Comparison of ENCODE assay signal across 19 cellular contexts in the genomic region with DNA sequence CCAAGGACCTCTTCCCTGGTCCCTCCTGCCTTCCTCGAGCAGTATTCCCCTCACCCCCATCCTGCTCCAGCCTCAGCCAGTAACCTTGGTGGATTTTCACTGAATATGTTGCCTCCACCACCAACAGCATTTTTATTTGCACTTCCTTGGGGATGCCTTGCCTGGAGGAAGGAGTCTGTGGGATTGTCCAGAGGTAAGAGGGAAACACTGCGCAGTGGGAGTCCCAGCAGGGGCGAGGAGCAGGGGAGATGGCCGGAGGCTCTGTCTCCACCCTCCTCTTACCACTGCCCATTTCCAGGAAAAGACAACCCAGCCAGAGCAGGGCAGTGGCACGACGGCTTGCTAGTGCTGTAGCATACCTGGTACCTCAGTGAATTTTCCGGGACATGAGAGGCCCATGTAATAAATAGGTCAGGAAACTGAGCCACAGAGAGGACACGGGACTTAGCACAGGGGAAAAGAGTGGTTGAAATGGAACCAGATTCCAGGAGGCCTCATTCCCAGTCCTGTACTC.
DNase-seq lines count a peak whose midpoint lies in the region; ATAC-seq, FAIRE-seq and TF ChIP-seq lines count a peak whose summit lies in the region.
"Had no signal": no experiment of that assay in that cellular context is flagged by ENCODE, and none has a peak within 500 bp of the region (broad histone marks: within the 10 kb centered on the region; RNA-seq: fewer than 3 reads in every experiment).

No MANE protein-coding gene starts in this region.

- TF ChIP-seq EP300 in H1 (IDR thresholded peaks at IDR 0.05; ENCODE audit: borderline replicate concordance in 1 of 2, low read depth in 2 of 2, low read length in 2 of 2), result no peak

- POLR2A ChIA-PET in H1 (lab: Charles Lee; ENCODE audit: partially characterized antibody), result no interaction called here

- H3K9me3 ChIP-seq in H9 (ENCODE audit: control insufficient read depth, low read depth, low read length) (no peaks in the 10 kb centered on the region), Karpas-422 (ENCODE audit: low read length) (no peaks in the 10 kb centered on the region), H1 (ENCODE audit: insufficient read depth in 2 of 2, low read depth in 1 of 2, low read length in 1 of 2) (0 out of 4 replicates have a peak, but pooled peaks cover 0 to 4% of the 10 kb centered on the region in 2 experiments), vagina (no peaks in the 10 kb centered on the region), BE2C (no peaks in the 10 kb centered on the region)
- H3K9me3 ChIP-seq: Caco-2, HAP-1 had no signal

- H3K9me3 Mint-ChIP-seq in H9, result peaks cover 7% of the 10 kb centered on the region in 2 experiments; a peak in 3 of 5 replicates
- H3K9me3 Mint-ChIP-seq in stimulated activated naive CD8-positive, alpha-beta T cell treated with anti-CD3 and anti-CD28 coated beads, Interleukin-15, amount 100 ng/mL, for 72 hours, result peaks cover 0 to 6% of the 10 kb centered on the region in 2 donors
- H3K9me3 Mint-ChIP-seq: CD8-positive, alpha-beta T cell had no signal

- no peak overlapping the region for H3K27ac ChIP-seq in H9 (ENCODE audit: insufficient read length, low read depth, low read length)
- no peak overlapping the region for H3K27ac ChIP-seq in Karpas-422 (ENCODE audit: low read length)
- H3K27ac ChIP-seq in H1 (ENCODE audit: low read depth, low read length), result no peak overlapping the region
- no peak overlapping the region for H3K27ac ChIP-seq in vagina
- H3K27ac ChIP-seq: BLaER1 had no signal

- H3K79me2 ChIP-seq in H9 (ENCODE audit: insufficient read depth, low read length), result no peaks in the 10 kb centered on the region
- H3K79me2 ChIP-seq in Karpas-422 (ENCODE audit: low read length), result no peaks in the 10 kb centered on the region
- H3K79me2 ChIP-seq in H1 (ENCODE audit: control insufficient read depth in 1 of 2, insufficient read depth in 2 of 2, low read length in 2 of 2), result no peaks in the 10 kb centered on the region

- CTCF ChIA-PET in H1 (lab: Charles Lee; ENCODE audit: partially characterized antibody), result interaction anchor here (0.5 to 3.9 kb wide), 58 partner anchors 11 to 639 kb away, joined by 3 to 41 read pairs (median 4); no protein-coding TSS in a partner anchor

- no peak overlapping the region; a peak in 1 of 5 replicates for H3K4me3 Mint-ChIP-seq in H9
- no peak overlapping the region for H3K4me3 Mint-ChIP-seq in stimulated activated naive CD8-positive, alpha-beta T cell treated with anti-CD3 and anti-CD28 coated beads, Interleukin-15, amount 100 ng/mL, for 72 hours
- H3K4me3 Mint-ChIP-seq: CD8-positive, alpha-beta T cell had no signal

- peaks cover 0 to 5% (median 0%) of the 10 kb centered on the region in 3 experiments; a peak in 1 of 7 replicates for H3K36me3 Mint-ChIP-seq in H9 (ENCODE audit: insufficient read depth in 1 of 3, low read depth in 3 of 3)
- H3K36me3 Mint-ChIP-seq: CD8-positive, alpha-beta T cell had no signal

- H3K9ac ChIP-seq in H9 (ENCODE audit: extremely low read depth, insufficient read length, low read length), result no peak overlapping the region
- no peak overlapping the region for H3K9ac ChIP-seq in Karpas-422 (ENCODE audit: low read length)
- H3K9ac ChIP-seq in H1 (replicated peaks in 1 of 4; ENCODE audit: extremely low read depth in 1 of 4, low read depth in 3 of 4, low read length in 3 of 4), result no peak overlapping the region
- H3K9ac ChIP-seq: BLaER1 had no signal

- H3K4me1 ChIP-seq in H9 (ENCODE audit: insufficient read depth, low read length) (no peaks in the 10 kb centered on the region), Karpas-422 (ENCODE audit: low read length) (no peaks in the 10 kb centered on the region), H1 (replicated peaks in 1 of 4; ENCODE audit: control insufficient read depth in 3 of 4, insufficient read depth in 4 of 4, low read length in 3 of 4) (no peaks in the 10 kb centered on the region; a peak in 1 of 7 replicates), vagina (peaks cover 7% of the 10 kb centered on the region), BE2C (peaks cover 12% of the 10 kb centered on the region)
- H3K4me1 ChIP-seq: HAP-1 had no signal

- H3K56ac ChIP-seq in H9 (ENCODE audit: insufficient read length, low read depth, low read length) (no peak overlapping the region), H1 (replicated peaks; ENCODE audit: insufficient read length, low read depth, low read length) (no peak overlapping the region)

- no peak overlapping the region for H3K27ac Mint-ChIP-seq in H9
- no peak overlapping the region for H3K27ac Mint-ChIP-seq in stimulated activated naive CD8-positive, alpha-beta T cell treated with anti-CD3 and anti-CD28 coated beads, Interleukin-15, amount 100 ng/mL, for 72 hours
- H3K27ac Mint-ChIP-seq: CD8-positive, alpha-beta T cell had no signal

- TF ChIP-seq CTCF in H9 (conservative IDR thresholded peaks at IDR 0.05) (no peak), H1 (IDR thresholded peaks at IDR 0.05; ENCODE audit: control extremely low read depth in 1 of 3, insufficient read depth in 1 of 3, low read depth in 1 of 3, low read length in 3 of 3) (no peak), vagina (IDR thresholded peaks at IDR 0.05) (no peak), BE2C (IDR thresholded peaks at IDR 0.05; ENCODE audit: low read depth, low read length) (no peak)

- H2BK12ac ChIP-seq in H9 (ENCODE audit: insufficient read length, low read depth, low read length) (no peak overlapping the region), H1 (ENCODE audit: low read depth, low read length) (no peak overlapping the region)

- H2BK120ac ChIP-seq in H9 (ENCODE audit: low read depth, low read length, poor library complexity, severe bottlenecking) (no peak overlapping the region), H1 (replicated peaks; ENCODE audit: low read depth, low read length) (no peak overlapping the region)

- H4K20me1 ChIP-seq in H9 (ENCODE audit: control insufficient read depth, insufficient read depth, insufficient read length) (no peaks in the 10 kb centered on the region), Karpas-422 (ENCODE audit: insufficient read depth, low read depth, low read length) (no peaks in the 10 kb centered on the region), H1 (replicated peaks in 1 of 2; ENCODE audit: control insufficient read depth in 1 of 2, insufficient read depth in 2 of 2, low read length in 2 of 2) (no peaks in the 10 kb centered on the region)
- H4K20me1 ChIP-seq: BLaER1 had no signal

- H3T11ph ChIP-seq in H9 (ENCODE audit: low read length), result no peak overlapping the region

- peaks cover 58% of the 10 kb centered on the region for H3K27me3 Mint-ChIP-seq in H9 (ENCODE audit: low read depth)
- peaks cover 80% of the 10 kb centered on the region for H3K27me3 Mint-ChIP-seq in stimulated activated naive CD8-positive, alpha-beta T cell treated with anti-CD3 and anti-CD28 coated beads, Interleukin-15, amount 100 ng/mL, for 72 hours

- H3K4ac ChIP-seq in H9 (ENCODE audit: low read depth, low read length) (no peak overlapping the region), H1 (replicated peaks; ENCODE audit: insufficient read length, low read depth, low read length) (no peak overlapping the region)

- H2BK5ac ChIP-seq in H9 (ENCODE audit: insufficient read length, low read length) (no peak overlapping the region), H1 (ENCODE audit: low read depth, low read length) (no peak overlapping the region)

- H3K23ac ChIP-seq in H9 (ENCODE audit: insufficient read length, low read depth, low read length) (no peak overlapping the region), H1 (ENCODE audit: insufficient read length) (no peak overlapping the region)

- no peak for ATAC-seq in stimulated activated naive CD8-positive, alpha-beta T cell treated with anti-CD3 and anti-CD28 coated beads, Interleukin-15, amount 100 ng/mL, for 72 hours
- no peak for ATAC-seq in HG03342 (IDR thresholded peaks at IDR 0.05; ENCODE audit: unreplicated experiment)
- ATAC-seq: CD8-positive, alpha-beta T cell had no signal

- H4K91ac ChIP-seq in H9 (ENCODE audit: insufficient read length, low read depth, low read length), result no peak overlapping the region
- H4K91ac ChIP-seq in H1 (replicated peaks; ENCODE audit: insufficient read length, low read length), result no peak overlapping the region

- H4K8ac ChIP-seq in H9 (replicated peaks; ENCODE audit: insufficient read length, low read depth, low read length) (no peak overlapping the region), H1 (ENCODE audit: extremely low read depth, insufficient read depth, low read length) (no peak overlapping the region)

- H2AFZ ChIP-seq in H9 (ENCODE audit: low read length) (no peak overlapping the region), Karpas-422 (ENCODE audit: low read length) (no peak overlapping the region), H1 (ENCODE audit: low read length) (0 out of 2 replicates have a peak overlapping the region, but pooled peaks have one; percentile 99)

- peaks cover 11 to 14% of the 10 kb centered on the region in 2 experiments for H3K4me1 Mint-ChIP-seq in H9
- H3K4me1 Mint-ChIP-seq in stimulated activated naive CD8-positive, alpha-beta T cell treated with anti-CD3 and anti-CD28 coated beads, Interleukin-15, amount 100 ng/mL, for 72 hours, result peaks cover 11% of the 10 kb centered on the region

- no peak for TF ChIP-seq RAD21 in H1 (IDR thresholded peaks at IDR 0.05 in 1 of 2, conservative IDR thresholded peaks at IDR 0.05 in 1 of 2; ENCODE audit: low read depth in 2 of 2, low read length in 2 of 2)

- H3K4me2 ChIP-seq in H9 (ENCODE audit: insufficient read depth, insufficient read length, low read length), result peak overlapping the region; percentile 17
- no peak overlapping the region for H3K4me2 ChIP-seq in Karpas-422 (ENCODE audit: low read depth, low read length, poor library complexity, severe bottlenecking)
- no peak overlapping the region for H3K4me2 ChIP-seq in H1 (ENCODE audit: insufficient read depth in 1 of 2, low read depth in 2 of 2, low read length in 2 of 2)

- H3K4me3 ChIP-seq in Karpas-422 (ENCODE audit: low read length) (no peak overlapping the region), H1 (ENCODE audit: extremely low read depth in 1 of 4, insufficient read depth in 2 of 4, low read depth in 3 of 4, low read length in 4 of 4) (no peak overlapping the region), vagina (no peak overlapping the region), BE2C (ENCODE audit: low read depth, low read length) (no peak overlapping the region)
- H3K4me3 ChIP-seq: HAP-1, K562 had no signal

- no peaks in the 10 kb centered on the region for H3K79me1 ChIP-seq in H9 (ENCODE audit: insufficient read depth, low read depth, low read length, poor library complexity, severe bottlenecking)
- no peaks in the 10 kb centered on the region for H3K79me1 ChIP-seq in H1 (ENCODE audit: low read depth, low read length)

- H3K14ac ChIP-seq in H9 (ENCODE audit: insufficient read depth, low read length) (no peak overlapping the region), H1 (ENCODE audit: insufficient read length) (no peak overlapping the region)

- DNase-seq in H9 (no peak), Karpas-422 (peak; percentile 31), H1 (ENCODE audit: low read depth in 1 of 2, low spot score in 2 of 2) (no peak), vagina (ENCODE audit: extremely low spot score in 2 of 2) (peak; percentile 74 to 85), BE2C (no peak)
- no peak for DNase-seq in stimulated activated naive CD8-positive, alpha-beta T cell treated with anti-CD3 and anti-CD28 coated beads, Interleukin-15, amount 100 ng/mL, for 72 hours
- DNase-seq: CD8-positive, alpha-beta T cell; DMS153; GOT3 had no signal

- intact Hi-C loops in vagina (cut with DNase I), result loop anchor here (10.0 kb wide), 1 partner anchor 640 kb away; no protein-coding TSS in a partner anchor

- no CpG with 5 or more reads among the region's 8 CpGs for WGBS in H9 (ENCODE audit: extremely low coverage, insufficient read length, low lambda C conversion rate)
- 90% methylated on average over 8 of the region's 8 CpGs; no CpG with 5 or more reads in 1 of the 2 experiments for WGBS in H1 (ENCODE audit: extremely low coverage in 1 of 2, insufficient coverage in 1 of 2, insufficient read length in 1 of 2, insufficient replicate concordance in 2 of 2, low coverage in 1 of 2, low lambda C conversion rate in 2 of 2, missing lambda C conversion rate in 1 of 2), 2 experiments

- H2BK20ac ChIP-seq in H9 (ENCODE audit: low read depth, low read length, poor library complexity, severe bottlenecking), result no peak overlapping the region
- no peak overlapping the region for H2BK20ac ChIP-seq in H1 (ENCODE audit: low read length)

- H3K23me2 ChIP-seq in H9 (ENCODE audit: insufficient read length, low read depth, low read length, poor library complexity, severe bottlenecking) (no peaks in the 10 kb centered on the region), H1 (ENCODE audit: low read depth, low read length) (no peaks in the 10 kb centered on the region)

- TF ChIP-seq POLR2A in H1 (IDR thresholded peaks at IDR 0.05; ENCODE audit: control extremely low read depth in 1 of 2, low read depth in 2 of 2, low read length in 2 of 2) (no peak), vagina (IDR thresholded peaks at IDR 0.05) (no peak)

- H3K36me3 ChIP-seq in Karpas-422 (ENCODE audit: insufficient read depth, low read length) (no peaks in the 10 kb centered on the region), H1 (ENCODE audit: control insufficient read depth in 2 of 4, insufficient read depth in 4 of 4, low read length in 3 of 4) (no peaks in the 10 kb centered on the region), vagina (no peaks in the 10 kb centered on the region), BE2C (no peaks in the 10 kb centered on the region)
- H3K36me3 ChIP-seq: BLaER1, HAP-1 had no signal

- H2AK5ac ChIP-seq in H9 (ENCODE audit: insufficient read length, low read length) (no peak overlapping the region), H1 (ENCODE audit: low read depth, low read length) (no peak overlapping the region)

- H3K18ac ChIP-seq in H9 (ENCODE audit: insufficient read length, low read depth, low read length), result no peak overlapping the region
- H3K18ac ChIP-seq in H1 (ENCODE audit: extremely low read depth, low read length), result no peak overlapping the region

- FAIRE-seq in H1 (lab: Jason Lieb, UNC), result no peak
- FAIRE-seq: A204.1, D721Med, GM12892, GM18507, HTR-8/SVneo, K562 had no signal

- H3K27me3 ChIP-seq in H9 (ENCODE audit: insufficient read depth, low read length) (no peaks in the 10 kb centered on the region; the same call in 1 of the 2 replicates), Karpas-422 (ENCODE audit: low read length) (no peaks in the 10 kb centered on the region; the same call in 1 of the 2 replicates), H1 (replicated peaks in 1 of 4; ENCODE audit: control insufficient read depth in 3 of 4, extremely low read depth in 1 of 4, insufficient read depth in 3 of 4, low read length in 3 of 4) (peaks cover 0 to 14% (median 6%) of the 10 kb centered on the region in 4 experiments; a peak in 3 of 7 replicates), vagina (no peaks in the 10 kb centered on the region), BE2C (peaks cover 11% of the 10 kb centered on the region)
- H3K27me3 ChIP-seq: BLaER1 had no signal

- H2BK15ac ChIP-seq in H9 (ENCODE audit: low read depth, low read length) (no peak overlapping the region), H1 (ENCODE audit: low read length) (no peak overlapping the region)

- H3K9me2 ChIP-seq in Karpas-422 (replicated peaks; ENCODE audit: insufficient read depth, low read length), result no peaks in the 10 kb centered on the region

- H4K5ac ChIP-seq in H9 (ENCODE audit: insufficient read length, low read depth, low read length) (no peak overlapping the region), H1 (ENCODE audit: insufficient read length, low read depth, low read length) (no peak overlapping the region)

Comparison
In these comparisons a context has a peak if more than half of its experiments do, and no peak if none do; other contexts are left out.
1. DNase-seq: peak in Karpas-422 (single experiment) and vagina (2 of 2); none in H9 (single experiment), H1 (0 of 2), stimulated activated naive CD8-positive, alpha-beta T cell treated with anti-CD3 and anti-CD28 coated beads, Interleukin-15, amount 100 ng/mL, for 72 hours (0 of 2) and BE2C (single experiment).